ENCODE assay signal across 18 cellular contexts in the genomic region with DNA sequence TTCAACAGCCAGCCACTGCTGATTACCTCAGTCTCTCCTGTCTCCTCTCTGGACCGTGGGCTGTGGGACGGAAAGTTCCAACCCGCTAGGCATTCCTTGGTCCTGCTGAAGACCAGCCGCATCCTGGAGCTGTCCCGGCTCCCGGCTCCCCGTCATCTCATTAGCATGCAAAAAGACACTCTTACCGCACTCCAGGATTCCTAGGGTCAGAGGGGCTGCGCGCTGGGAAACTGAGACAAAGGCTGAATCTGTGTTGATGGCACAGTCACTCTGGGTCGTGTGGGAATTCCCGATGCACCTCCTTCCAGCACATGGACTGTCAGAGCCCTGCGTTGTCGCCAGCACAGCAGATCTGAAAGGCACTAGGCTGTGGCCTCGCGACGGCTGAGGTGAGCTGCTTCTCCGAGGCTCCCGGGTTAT.
A peak's percentile ranks its signal among the peaks of the same experiment; 100 is the strongest.
DNase-seq lines count a peak whose midpoint lies in the region; ATAC-seq and TF ChIP-seq lines count a peak whose summit lies in the region.
"Had no signal": no experiment of that assay in that cellular context is flagged by ENCODE, and none has a peak within 500 bp of the region (broad histone marks: within the 10 kb centered on the region; RNA-seq: fewer than 3 reads in every experiment).

No MANE protein-coding gene starts in this region.

- H3K4me3 ChIP-seq in Panc1 (ENCODE audit: low read depth in 2 of 2, low read length in 2 of 2) (no peak overlapping the region), neural progenitor cell (peak overlapping the region; percentile 35)
- H3K4me3 ChIP-seq: pancreas, vagina had no signal

- TF ChIP-seq CTCF in Panc1 (IDR thresholded peaks at IDR 0.05), result no peak
- TF ChIP-seq CTCF in neural progenitor cell (IDR thresholded peaks at IDR 0.05), result no peak
- TF ChIP-seq CTCF in activated CD8-positive, alpha-beta T cell treated with anti-CD3 and anti-CD28 coated beads for 36 hours (IDR thresholded peaks at IDR 0.05), result no peak

- in situ Hi-C loops in Panc1 (cut with HindIII; ENCODE audit: low pct_unique_long_range_greater_than_20kb, low sequenced_read_pairs), result no loop called here

- DNase-seq in EL (peak; percentile 28), Panc1 (ENCODE audit: low read depth, low spot score) (no peak), left ventricle myocardium superior (peak; percentile 16), neural progenitor cell (ENCODE audit: low spot score) (peak; percentile 77), T-helper 1 cell (no peak)
- DNase-seq in activated CD8-positive, alpha-beta T cell treated with anti-CD3 and anti-CD28 coated beads for 36 hours, result no peak
- no peak for DNase-seq in activated T-helper 2 cell treated with anti-CD3 and anti-CD28 coated beads, Interferon-gamma antibody, Interleukin-2, Interleukin-4, amounts not matched to agents 10 μg/mL and 5 μg/mL and 100 μg/mL, durations not matched to agents 14 hours and 24 hours and 36 hours (ENCODE audit: low spot score)
- DNase-seq: activated CD4-positive, alpha-beta T cell treated with anti-CD3 and anti-CD28 coated beads, Interleukin-2, amount 10 ng/mL, durations not matched to agents 24 days and 14 days; activated T-cell treated with anti-CD3 and anti-CD28 coated beads, Interleukin-2, amount 50 U/mL, for 1 hour; dermis blood vessel endothelial cell; KG1; NCI-H1417 treated with DMSO at 0.1 percent for 48 hours; NCI-H345; SIG-M5 had no signal

- H3K36me3 Mint-ChIP-seq in neural progenitor cell, result peaks cover 2% of the 10 kb centered on the region
- peaks cover 3% of the 10 kb centered on the region for H3K36me3 Mint-ChIP-seq in activated CD8-positive, alpha-beta T cell treated with anti-CD3 and anti-CD28 coated beads for 36 hours (ENCODE audit: low read depth)
- no peaks in the 10 kb centered on the region for H3K36me3 Mint-ChIP-seq in activated T-helper 2 cell treated with anti-CD3 and anti-CD28 coated beads, Interferon-gamma antibody, Interleukin-2, Interleukin-4, amounts not matched to agents 10 μg/mL and 5 μg/mL and 100 μg/mL, durations not matched to agents 14 hours and 24 hours and 36 hours (ENCODE audit: low read depth)

- H2AFZ ChIP-seq in neural progenitor cell (replicated peaks), result no peak overlapping the region

- H3K27me3 ChIP-seq in Panc1 (ENCODE audit: control insufficient read depth, insufficient read depth, low read length) (no peaks in the 10 kb centered on the region), neural progenitor cell (no peaks in the 10 kb centered on the region)
- H3K27me3 ChIP-seq: pancreas, vagina had no signal

- H3K27ac ChIP-seq in Panc1 (ENCODE audit: low read length) (no peak overlapping the region), neural progenitor cell (no peak overlapping the region)
- H3K27ac ChIP-seq: pancreas, vagina had no signal

- H3K36me3 ChIP-seq in Panc1 (ENCODE audit: control insufficient read depth, insufficient read depth, low read length) (no peaks in the 10 kb centered on the region), neural progenitor cell (peaks cover 4% of the 10 kb centered on the region)
- H3K36me3 ChIP-seq: pancreas, vagina had no signal

- H3K79me2 ChIP-seq in neural progenitor cell (ENCODE audit: low read depth), result peaks cover 21% of the 10 kb centered on the region

- BruUV-seq in Panc1 (replicated peaks; lab: Mats Ljungman, UMichigan), result no TSS peak

- peaks cover 29% of the 10 kb centered on the region for H3F3A ChIP-seq in neural progenitor cell (ENCODE audit: low read depth)

- peak overlapping the region; percentile 50 for H3K27ac Mint-ChIP-seq in neural progenitor cell
- H3K27ac Mint-ChIP-seq in activated CD8-positive, alpha-beta T cell treated with anti-CD3 and anti-CD28 coated beads for 36 hours, result no peak overlapping the region
- H3K27ac Mint-ChIP-seq in activated T-helper 2 cell treated with anti-CD3 and anti-CD28 coated beads, Interferon-gamma antibody, Interleukin-2, Interleukin-4, amounts not matched to agents 10 μg/mL and 5 μg/mL and 100 μg/mL, durations not matched to agents 14 hours and 24 hours and 36 hours, result no peak overlapping the region
- H3K27ac Mint-ChIP-seq: activated CD4-positive, alpha-beta T cell treated with anti-CD3 and anti-CD28 coated beads, Interleukin-2, amount 10 ng/mL, durations not matched to agents 24 days and 14 days; stimulated activated naive CD8-positive, alpha-beta T cell treated with anti-CD3 and anti-CD28 coated beads, Interleukin-15, Interleukin-2, amounts not matched to agents 100 ng/mL and 50 ng/mL, for 24 hours had no signal

- H3K9me3 ChIP-seq in Panc1 (ENCODE audit: control insufficient read depth, insufficient read depth, low read depth, low read length) (no peaks in the 10 kb centered on the region; the same call in 1 of the 2 replicates), neural progenitor cell (ENCODE audit: low read depth) (no peaks in the 10 kb centered on the region)
- H3K9me3 ChIP-seq: pancreas, vagina had no signal

- peaks cover 12% of the 10 kb centered on the region for H3K27me3 Mint-ChIP-seq in neural progenitor cell (ENCODE audit: insufficient read depth, low read depth)
- no peaks in the 10 kb centered on the region for H3K27me3 Mint-ChIP-seq in activated CD8-positive, alpha-beta T cell treated with anti-CD3 and anti-CD28 coated beads for 36 hours
- H3K27me3 Mint-ChIP-seq in activated T-helper 2 cell treated with anti-CD3 and anti-CD28 coated beads, Interferon-gamma antibody, Interleukin-2, Interleukin-4, amounts not matched to agents 10 μg/mL and 5 μg/mL and 100 μg/mL, durations not matched to agents 14 hours and 24 hours and 36 hours (ENCODE audit: low read depth), result no peaks in the 10 kb centered on the region
- H3K27me3 Mint-ChIP-seq: activated CD4-positive, alpha-beta T cell treated with anti-CD3 and anti-CD28 coated beads, Interleukin-2, amount 10 ng/mL, durations not matched to agents 24 days and 14 days; stimulated activated naive CD8-positive, alpha-beta T cell treated with anti-CD3 and anti-CD28 coated beads, Interleukin-15, Interleukin-2, amounts not matched to agents 100 ng/mL and 50 ng/mL, for 24 hours had no signal

- peak; percentile 28; the same call in 1 of the 2 replicates for ATAC-seq in Panc1
- no peak for ATAC-seq in left ventricle myocardium superior
- ATAC-seq in GM19397 (IDR thresholded peaks at IDR 0.05; ENCODE audit: unreplicated experiment), result no peak
- no peak for ATAC-seq in activated CD8-positive, alpha-beta T cell treated with anti-CD3 and anti-CD28 coated beads for 36 hours
- ATAC-seq: pancreas had no signal

- H3K4me1 Mint-ChIP-seq in neural progenitor cell, result peaks cover 19% of the 10 kb centered on the region
- peaks cover 3% of the 10 kb centered on the region for H3K4me1 Mint-ChIP-seq in activated CD8-positive, alpha-beta T cell treated with anti-CD3 and anti-CD28 coated beads for 36 hours (ENCODE audit: low read depth)
- H3K4me1 Mint-ChIP-seq in activated T-helper 2 cell treated with anti-CD3 and anti-CD28 coated beads, Interferon-gamma antibody, Interleukin-2, Interleukin-4, amounts not matched to agents 10 μg/mL and 5 μg/mL and 100 μg/mL, durations not matched to agents 14 hours and 24 hours and 36 hours (ENCODE audit: low read depth), result no peaks in the 10 kb centered on the region
- H3K4me1 Mint-ChIP-seq: activated CD4-positive, alpha-beta T cell treated with anti-CD3 and anti-CD28 coated beads, Interleukin-2, amount 10 ng/mL, durations not matched to agents 24 days and 14 days had no signal

- peaks cover 19% of the 10 kb centered on the region for H3K9me3 Mint-ChIP-seq in neural progenitor cell
- H3K9me3 Mint-ChIP-seq in activated CD8-positive, alpha-beta T cell treated with anti-CD3 and anti-CD28 coated beads for 36 hours, result peaks cover 4% of the 10 kb centered on the region
- H3K9me3 Mint-ChIP-seq in activated T-helper 2 cell treated with anti-CD3 and anti-CD28 coated beads, Interferon-gamma antibody, Interleukin-2, Interleukin-4, amounts not matched to agents 10 μg/mL and 5 μg/mL and 100 μg/mL, durations not matched to agents 14 hours and 24 hours and 36 hours, result peaks cover 6% of the 10 kb centered on the region
- H3K9me3 Mint-ChIP-seq: activated CD4-positive, alpha-beta T cell treated with anti-CD3 and anti-CD28 coated beads, Interleukin-2, amount 10 ng/mL, durations not matched to agents 24 days and 14 days had no signal

- H3K4me3 Mint-ChIP-seq in neural progenitor cell, result peak overlapping the region; percentile 70
- H3K4me3 Mint-ChIP-seq in activated CD8-positive, alpha-beta T cell treated with anti-CD3 and anti-CD28 coated beads for 36 hours, result no peak overlapping the region
- H3K4me3 Mint-ChIP-seq in activated T-helper 2 cell treated with anti-CD3 and anti-CD28 coated beads, Interferon-gamma antibody, Interleukin-2, Interleukin-4, amounts not matched to agents 10 μg/mL and 5 μg/mL and 100 μg/mL, durations not matched to agents 14 hours and 24 hours and 36 hours (ENCODE audit: low read depth), result no peak overlapping the region
- H3K4me3 Mint-ChIP-seq: activated CD4-positive, alpha-beta T cell treated with anti-CD3 and anti-CD28 coated beads, Interleukin-2, amount 10 ng/mL, durations not matched to agents 24 days and 14 days; stimulated activated naive CD8-positive, alpha-beta T cell treated with anti-CD3 and anti-CD28 coated beads, Interleukin-15, Interleukin-2, amounts not matched to agents 100 ng/mL and 50 ng/mL, for 24 hours had no signal

- H4K20me1 ChIP-seq in neural progenitor cell (ENCODE audit: low read depth), result peaks cover 33% of the 10 kb centered on the region

- H3K4me2 ChIP-seq in neural progenitor cell, result peak overlapping the region; percentile 75

- intact Hi-C loops in Panc1 (cut with micrococcal nuclease; ENCODE audit: unreplicated experiment), result no loop called here
- intact Hi-C loops in left ventricle myocardium superior (cut with micrococcal nuclease), result no loop called here
- intact Hi-C loops in activated CD8-positive, alpha-beta T cell treated with anti-CD3 and anti-CD28 coated beads for 36 hours (cut with micrococcal nuclease), result no loop called here
- intact Hi-C loops in activated T-helper 2 cell treated with anti-CD3 and anti-CD28 coated beads, Interferon-gamma antibody, Interleukin-2, Interleukin-4, amounts not matched to agents 10 μg/mL and 5 μg/mL and 100 μg/mL, durations not matched to agents 14 hours and 24 hours and 36 hours (cut with micrococcal nuclease), result no loop called here

- CTCF ChIA-PET in Panc1 (lab: Charles Lee), result no interaction called here
- CTCF ChIA-PET in activated CD8-positive, alpha-beta T cell treated with anti-CD3 and anti-CD28 coated beads for 36 hours (lab: Charles Lee), result interaction anchor here (0.9 to 1.3 kb wide), 2 partner anchors 58 to 171 kb away, joined by 3 read pairs; no protein-coding TSS in a partner anchor

- H3K9ac ChIP-seq in neural progenitor cell, result no peak overlapping the region

- H3K4me1 ChIP-seq in Panc1 (ENCODE audit: control insufficient read depth, insufficient read depth, low read length), result no peaks in the 10 kb centered on the region
- H3K4me1 ChIP-seq in neural progenitor cell, result peaks cover 20% of the 10 kb centered on the region
- H3K4me1 ChIP-seq: pancreas, vagina had no signal

- POLR2A ChIA-PET in Panc1 (lab: Charles Lee), result no interaction called here
- POLR2A ChIA-PET in activated CD8-positive, alpha-beta T cell treated with anti-CD3 and anti-CD28 coated beads for 36 hours (lab: Charles Lee), result interaction anchor here (0.7 to 2.0 kb wide), 3 partner anchors 11 to 184 kb away, joined by 3 to 6 read pairs (median 4); no protein-coding TSS in a partner anchor

Comparison
In these comparisons a context has a peak if more than half of its experiments do, and no peak if none do; other contexts are left out.
1. DNase-seq: peak in EL (single experiment), left ventricle myocardium superior (single experiment) and neural progenitor cell (single experiment); none in Panc1 (single experiment), T-helper 1 cell (0 of 5), activated CD8-positive, alpha-beta T cell treated with anti-CD3 and anti-CD28 coated beads for 36 hours (single experiment) and activated T-helper 2 cell treated with anti-CD3 and anti-CD28 coated beads, Interferon-gamma antibody, Interleukin-2, Interleukin-4, amounts not matched to agents 10 μg/mL and 5 μg/mL and 100 μg/mL, durations not matched to agents 14 hours and 24 hours and 36 hours (single experiment).